ENCODE assay signal across 7 cellular contexts in genomic region chr1:202395831-202396230, GRCh38. TPM values are rescaled to one million over a fixed set of nuclear protein-coding genes. Genes with fewer than 3 reads are reported as not detected.
DNase-seq lines count a peak whose midpoint lies in the region; ATAC-seq and TF ChIP-seq lines count a peak whose summit lies in the region.
"Not testable (repeated sequence)": the region's sequence is repeated elsewhere in the genome, so short reads cannot be mapped to it uniquely, and the experiment has no call there.

No MANE protein-coding gene starts in this region.

- H3K4me3 Mint-ChIP-seq in GM23338, result not testable (repeated sequence)

- H3K27ac ChIP-seq in GM23338 (ENCODE audit: low read depth), result 0 out of 2 replicates have a peak overlapping the region, but pooled peaks have one; percentile 3
- H3K27ac ChIP-seq in fibroblast of lung (ENCODE audit: insufficient read depth, low read length); left lung: not testable (repeated sequence)

- H3K27me3 ChIP-seq in GM23338 (ENCODE audit: insufficient read depth); MG63; fibroblast of lung (ENCODE audit: control insufficient read depth, insufficient read depth, low read length); left lung: not testable (repeated sequence)

- H4K20me1 ChIP-seq in GM23338 (replicated peaks; ENCODE audit: insufficient read depth); fibroblast of lung (ENCODE audit: control insufficient read depth, extremely low read depth, insufficient read depth, low read length): not testable (repeated sequence)

- H3K4me2 ChIP-seq in GM23338, result not testable (repeated sequence)
- peak overlapping the region; percentile 5 for H3K4me2 ChIP-seq in fibroblast of lung (ENCODE audit: extremely low read depth, insufficient read depth, low read length)

- not testable (repeated sequence) for H3F3A ChIP-seq in GM23338 (replicated peaks; ENCODE audit: low read depth)

- H3K36me3 Mint-ChIP-seq in GM23338 (ENCODE audit: low read depth), result not testable (repeated sequence)

- H3K9me3 Mint-ChIP-seq in GM23338, result not testable (repeated sequence)

- DNase-seq in Daoy (ENCODE audit: low read depth) (peak; percentile 5), MG63 (peak; percentile 20), SIG-M5 treated with dmso at 0.1 percent for 504 hours (lab: John Stamatoyannopoulos, UW; ENCODE audit: unreplicated experiment) (peak; percentile 34), astrocyte of the spinal cord (ENCODE audit: low read depth, low spot score) (peak; percentile 36), fibroblast of lung (ENCODE audit: low read depth in 2 of 2) (peak in 1 of 2 donors; percentile 70)
- DNase-seq in GM23338 (ENCODE audit: low spot score); left lung: not testable (repeated sequence)

- H3K27me3 Mint-ChIP-seq in GM23338 (ENCODE audit: insufficient read depth, low read depth, poor library complexity), result not testable (repeated sequence)

- H3K4me1 Mint-ChIP-seq in GM23338, result peaks cover 11% of the 10 kb centered on the region

- not testable (repeated sequence) for H3K9me2 ChIP-seq in GM23338 (ENCODE audit: insufficient read depth)

- intact Hi-C loops in left lung (cut with DNase I), result not testable (repeated sequence)

- H2AFZ ChIP-seq in GM23338; fibroblast of lung (ENCODE audit: low read length): not testable (repeated sequence)

- H3K9ac ChIP-seq in fibroblast of lung (ENCODE audit: insufficient read depth, low read length), result not testable (repeated sequence)

- H3K27ac Mint-ChIP-seq in GM23338, result not testable (repeated sequence)

- H3K9me3 ChIP-seq in MG63; fibroblast of lung (ENCODE audit: control insufficient read depth, insufficient read depth, low read depth, low read length); left lung: not testable (repeated sequence)

- H3K4me1 ChIP-seq in GM23338 (ENCODE audit: insufficient read depth); fibroblast of lung (ENCODE audit: control insufficient read depth, extremely low read depth, insufficient read depth, low read length); left lung: not testable (repeated sequence)

- not testable (repeated sequence) for TF ChIP-seq CTCF in GM23338 (conservative IDR thresholded peaks at IDR 0.05; ENCODE audit: low read depth in 2 of 2); astrocyte of the spinal cord (IDR thresholded peaks at IDR 0.05; ENCODE audit: low read depth, low read length); fibroblast of lung (conservative IDR thresholded peaks at IDR 0.05 in 1 of 2, IDR thresholded peaks at IDR 0.05 in 1 of 2; ENCODE audit: low read depth in 1 of 2, low read length in 2 of 2); left lung (IDR thresholded peaks at IDR 0.05)

- not testable (repeated sequence) for H3K36me3 ChIP-seq in GM23338 (ENCODE audit: insufficient read depth); MG63; fibroblast of lung (ENCODE audit: control insufficient read depth, insufficient read depth, low read length); left lung

- H3K79me2 ChIP-seq in GM23338 (replicated peaks; ENCODE audit: insufficient read depth); fibroblast of lung (ENCODE audit: control insufficient read depth, insufficient read depth, low read length): not testable (repeated sequence)

- not testable (repeated sequence) for ATAC-seq in GM23338
- ATAC-seq in left lung, result peak; percentile 25

- in situ Hi-C loops in astrocyte of the spinal cord (cut with HindIII; ENCODE audit: low sequenced_read_pairs), result not testable (repeated sequence)

- H3K4me3 ChIP-seq in GM23338; MG63; astrocyte of the spinal cord (ENCODE audit: low read depth, low read length); fibroblast of lung (replicated peaks in 1 of 4; ENCODE audit: control extremely low read depth in 1 of 4, insufficient read depth in 1 of 4, low read depth in 3 of 4, low read length in 4 of 4); left lung: not testable (repeated sequence)

RNA-seq across cellular contexts. Expression of gene PPP1R12B, which starts 47.3 kb away (rescaled TPM):
- 8.4 and 12.5 TPM in 2 replicates for total RNA-seq in Daoy (2014; rRNA removed; shearing (Covaris generic))
- total RNA-seq in GM23338 (2014; rRNA removed; shearing (Covaris generic)), result 13.8 and 29.2 TPM in 2 replicates
- 9.1 and 13.2 TPM in 2 replicates for polyA plus RNA-seq in GM23338 (2016; fragmentation: Nextera tagmentation; extraction: Ambion mirVana)
- 15.4 and 20.3 TPM in 2 replicates for total RNA-seq in MG63 (2014; rRNA removed; shearing (Covaris generic); ENCODE audit: low replicate concordance)
- 11.3 and 13.4 TPM in 2 replicates for total RNA-seq in fibroblast of lung
- polyA plus RNA-seq in fibroblast of lung, result 8.8 and 21.7 TPM in 2 replicates
- polyA plus RNA-seq in fibroblast of lung (2012), result 3.1 and 10.4 TPM in 2 replicates
- 9.1 and 26.1 TPM in 2 replicates for polyA minus RNA-seq in fibroblast of lung (ENCODE audit: low replicate concordance)
- total RNA-seq in left lung, result 10 to 100 TPM; 41.6 to 45.9 TPM

RNA-seq across cellular contexts. Expression of gene UBE2T, which starts 54.1 kb away (rescaled TPM):
- total RNA-seq in Daoy (2014; rRNA removed; shearing (Covaris generic)), result 182 and 196 TPM in 2 replicates
- total RNA-seq in GM23338 (2014; rRNA removed; shearing (Covaris generic)), result 91.4 and 96.8 TPM in 2 replicates
- polyA plus RNA-seq in GM23338 (2016; fragmentation: Nextera tagmentation; extraction: Ambion mirVana), result 127 and 136 TPM in 2 replicates
- total RNA-seq in MG63 (2014; rRNA removed; shearing (Covaris generic); ENCODE audit: low replicate concordance), result 83.6 and 111 TPM in 2 replicates
- 6.4 and 17.0 TPM in 2 replicates for total RNA-seq in fibroblast of lung
- 34.2 and 93.9 TPM in 2 replicates for polyA plus RNA-seq in fibroblast of lung
- polyA plus RNA-seq in fibroblast of lung (2012), result 16.2 and 54.5 TPM in 2 replicates
- polyA minus RNA-seq in fibroblast of lung (ENCODE audit: low replicate concordance), result 10.7 and 53.5 TPM in 2 replicates
- total RNA-seq in left lung, result 10 to 100 TPM; 10.9 to 11.9 TPM
